Comparison of ENCODE assay signal across 20 cellular contexts in genomic region chr13:106846571-106846970, GRCh38.
DNase-seq lines count a peak whose midpoint lies in the region; ATAC-seq and TF ChIP-seq lines count a peak whose summit lies in the region.
"Had no signal": no experiment of that assay in that cellular context is flagged by ENCODE, and none has a peak within 500 bp of the region (broad histone marks: within the 10 kb centered on the region; RNA-seq: fewer than 3 reads in every experiment).

No MANE protein-coding gene starts in this region.

- H4K20me1 ChIP-seq in PC-3 (ENCODE audit: low read length): no peaks in the 10 kb centered on the region
- H4K20me1 ChIP-seq: BLaER1 had no signal

- intact Hi-C loops in Caco-2 (cut with micrococcal nuclease; ENCODE audit: unreplicated experiment) (no loop called here), PC-3 (cut with micrococcal nuclease) (no loop called here)

- H3K79me2 ChIP-seq in PC-3 (ENCODE audit: low read length): no peaks in the 10 kb centered on the region

- H3K36me3 Mint-ChIP-seq in Caco-2 (ENCODE audit: insufficient read depth, unreplicated experiment): no peaks in the 10 kb centered on the region
- H3K36me3 Mint-ChIP-seq: CD14-positive monocyte; CD4-positive, alpha-beta memory T cell had no signal

- BruUV-seq in Caco-2 (replicated peaks; lab: Mats Ljungman, UMichigan): no TSS peak
- no TSS peak for BruUV-seq in PC-3 (replicated peaks; lab: Mats Ljungman, UMichigan)

- H3K4me1 ChIP-seq in Caco-2 (no peaks in the 10 kb centered on the region), PC-3 (ENCODE audit: insufficient read depth, low read length) (peaks cover 14% of the 10 kb centered on the region; the same call in 1 of the 2 replicates), foreskin keratinocyte (no peaks in the 10 kb centered on the region)
- H3K4me1 ChIP-seq: A549, BLaER1 had no signal

- POLR2A ChIA-PET in Caco-2 (lab: Charles Lee) (no interaction called here), PC-3 (lab: Charles Lee; ENCODE audit: unreplicated experiment) (no interaction called here)

- CTCF ChIA-PET in Caco-2 (lab: Charles Lee) (no interaction called here), PC-3 (lab: Charles Lee) (no interaction called here)

- H3F3A ChIP-seq in PC-3 (ENCODE audit: low read length, unreplicated experiment): no peaks in the 10 kb centered on the region

- no peaks in the 10 kb centered on the region for H3K9me2 ChIP-seq in PC-3 (replicated peaks; ENCODE audit: low read length)

- H3K36me3 ChIP-seq in Caco-2 (ENCODE audit: control insufficient read depth, insufficient read depth, low read length) (no peaks in the 10 kb centered on the region), PC-3 (ENCODE audit: low read depth, low read length) (no peaks in the 10 kb centered on the region)
- H3K36me3 ChIP-seq: BLaER1 had no signal

- H3K4me3 ChIP-seq in Caco-2 (ENCODE audit: low read depth, low read length): no peak overlapping the region
- H3K4me3 ChIP-seq in PC-3 (ENCODE audit: low read length): no peak overlapping the region
- H3K4me3 ChIP-seq: A549, BLaER1, GM12878, GM23248 had no signal

- no peak for DNase-seq in Caco-2
- peak; percentile 4 for DNase-seq in PC-3
- no peak for DNase-seq in foreskin keratinocyte
- peak; percentile 41 for DNase-seq in renal cortical epithelial cell (ENCODE audit: low read depth)
- no peak for DNase-seq in cerebellar nuclear complex (lab: John Stamatoyannopoulos, UW)
- no peak for DNase-seq in effector CD4-positive, alpha-beta T cell
- no peak for DNase-seq in HCEC 1CT
- DNase-seq: AML-193; Calu3; CD4-positive, alpha-beta memory T cell; DND-41; EL; GM23248; IMR-90 had no signal

- TF ChIP-seq CTCF in Caco-2 (IDR thresholded peaks at IDR 0.05; ENCODE audit: insufficient read depth in 1 of 2, low read depth in 1 of 2, low read length in 1 of 2, severe bottlenecking in 1 of 2, unreplicated experiment in 1 of 2) (no peak), PC-3 (conservative IDR thresholded peaks at IDR 0.05; ENCODE audit: low read depth, low read length) (no peak), foreskin keratinocyte (conservative IDR thresholded peaks at IDR 0.05) (no peak)

- peak overlapping the region; percentile 35 for H3K27ac Mint-ChIP-seq in Caco-2 (ENCODE audit: unreplicated experiment)
- H3K27ac Mint-ChIP-seq: CD14-positive monocyte; CD4-positive, alpha-beta memory T cell had no signal

- H3K9ac ChIP-seq in PC-3 (ENCODE audit: low read length): no peak overlapping the region
- H3K9ac ChIP-seq: BLaER1, GM23248 had no signal

- peak overlapping the region; percentile 10; the same call in 1 of the 2 replicates for H3K4me2 ChIP-seq in PC-3 (ENCODE audit: low read length)
- H3K4me2 ChIP-seq: A549, BLaER1 had no signal

- H3K27me3 ChIP-seq in Caco-2 (replicated peaks; ENCODE audit: control insufficient read depth, insufficient read depth, low read length) (no peaks in the 10 kb centered on the region), PC-3 (ENCODE audit: low read length) (peaks cover 9% of the 10 kb centered on the region), foreskin keratinocyte (no peaks in the 10 kb centered on the region)
- H3K27me3 ChIP-seq: BLaER1 had no signal

- H3K4me3 Mint-ChIP-seq in Caco-2 (ENCODE audit: unreplicated experiment): no peak overlapping the region
- H3K4me3 Mint-ChIP-seq: CD14-positive monocyte; CD4-positive, alpha-beta memory T cell had no signal

- no peaks in the 10 kb centered on the region for H3K4me1 Mint-ChIP-seq in Caco-2 (ENCODE audit: low read depth, unreplicated experiment)
- H3K4me1 Mint-ChIP-seq: CD14-positive monocyte; CD4-positive, alpha-beta memory T cell had no signal

- H3K9me3 Mint-ChIP-seq in Caco-2 (ENCODE audit: unreplicated experiment): no peaks in the 10 kb centered on the region

- H2AFZ ChIP-seq in PC-3 (ENCODE audit: low read length): no peak overlapping the region
- H2AFZ ChIP-seq: GM23248 had no signal

- ATAC-seq in PC-3: no peak
- ATAC-seq in foreskin keratinocyte: peak; percentile 19
- ATAC-seq: A549, GM12878, HCT116 had no signal

- H3K27me3 Mint-ChIP-seq in Caco-2 (ENCODE audit: insufficient read depth, unreplicated experiment): no peaks in the 10 kb centered on the region
- H3K27me3 Mint-ChIP-seq: CD4-positive, alpha-beta memory T cell had no signal

- no peak overlapping the region for H3K27ac ChIP-seq in PC-3 (ENCODE audit: low read length)
- no peak overlapping the region for H3K27ac ChIP-seq in foreskin keratinocyte
- H3K27ac ChIP-seq: 22Rv1, A549, BLaER1, GM23248 had no signal

- H3K9me3 ChIP-seq in Caco-2: no peaks in the 10 kb centered on the region
- H3K9me3 ChIP-seq in PC-3 (ENCODE audit: low read length): no peaks in the 10 kb centered on the region
- H3K9me3 ChIP-seq: A549, BLaER1 had no signal

Comparison
In these comparisons a context has a peak if more than half of its experiments do, and no peak if none do; other contexts are left out.
1. DNase-seq: peak in PC-3 (single experiment) and renal cortical epithelial cell (single experiment); none in Caco-2 (0 of 2), foreskin keratinocyte (0 of 2), cerebellar nuclear complex (0 of 2), effector CD4-positive, alpha-beta T cell (single experiment) and HCEC 1CT (single experiment).